1 cellular context compared by ENCODE assay signal in genomic region chr12:132163041-132163910, GRCh38.
TF ChIP-seq lines count a peak whose summit lies in the region.

No MANE protein-coding gene starts in this region.

TF ChIP-seq in HEK293, 187 proteins besides CTCF, POLR2A, EP300 and RAD21 (continued from another document):
- TF ChIP-seq, protein P1, sequence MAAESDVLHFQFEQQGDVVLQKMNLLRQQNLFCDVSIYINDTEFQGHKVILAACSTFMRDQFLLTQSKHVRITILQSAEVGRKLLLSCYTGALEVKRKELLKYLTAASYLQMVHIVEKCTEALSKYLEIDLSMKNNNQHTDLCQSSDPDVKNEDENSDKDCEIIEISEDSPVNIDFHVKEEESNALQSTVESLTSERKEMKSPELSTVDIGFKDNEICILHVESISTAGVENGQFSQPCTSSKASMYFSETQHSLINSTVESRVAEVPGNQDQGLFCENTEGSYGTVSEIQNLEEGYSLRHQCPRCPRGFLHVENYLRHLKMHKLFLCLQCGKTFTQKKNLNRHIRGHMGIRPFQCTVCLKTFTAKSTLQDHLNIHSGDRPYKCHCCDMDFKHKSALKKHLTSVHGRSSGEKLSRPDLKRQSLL (tag by site-specific recombination; IDR thresholded peaks at IDR 0.05): peak; percentile 63; the same call in 1 of the 2 replicates
- TF ChIP-seq EGR2 (tag by site-specific recombination; IDR thresholded peaks at IDR 0.05; ENCODE audit: low read depth) (no peak), SP2 (tag by site-specific recombination; IDR thresholded peaks at IDR 0.05) (peak; percentile 38)
